ENCODE assay signal across 1 cellular context in the genomic region with DNA sequence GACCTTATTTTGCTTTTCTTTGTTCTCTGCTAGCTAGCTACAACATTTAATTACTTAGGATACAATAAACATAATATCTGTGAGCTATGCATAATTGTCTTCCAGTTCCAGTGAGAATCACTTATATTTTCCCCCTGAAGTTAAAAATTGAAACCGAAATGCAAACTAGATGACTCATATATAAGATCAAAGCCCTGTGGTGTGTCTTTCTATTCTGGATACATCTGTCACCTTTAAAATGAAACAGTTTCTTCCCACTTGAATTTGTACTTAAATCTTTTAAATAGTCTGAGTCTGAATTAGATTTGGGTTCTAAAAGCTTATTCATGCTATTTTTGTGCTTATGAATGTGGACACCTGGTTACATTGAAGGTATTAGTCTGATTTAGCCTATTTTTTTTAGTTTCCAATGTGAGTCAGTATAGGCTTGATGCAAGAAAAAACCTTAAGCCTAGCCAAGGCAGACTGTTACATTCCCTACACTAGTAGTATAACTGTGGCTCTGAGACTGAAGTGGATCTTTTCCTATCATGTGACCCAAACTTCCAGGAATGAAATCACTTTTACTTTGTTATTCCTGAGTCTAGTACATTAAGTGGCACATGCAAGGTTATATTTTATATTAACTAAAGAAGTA.
TF ChIP-seq lines count a peak whose summit lies in the region.

No MANE protein-coding gene starts in this region.

TF ChIP-seq in IMR-90, 13 proteins besides CTCF, POLR2A, EP300 and RAD21 (continued from another document):
- TF ChIP-seq, protein P1, sequence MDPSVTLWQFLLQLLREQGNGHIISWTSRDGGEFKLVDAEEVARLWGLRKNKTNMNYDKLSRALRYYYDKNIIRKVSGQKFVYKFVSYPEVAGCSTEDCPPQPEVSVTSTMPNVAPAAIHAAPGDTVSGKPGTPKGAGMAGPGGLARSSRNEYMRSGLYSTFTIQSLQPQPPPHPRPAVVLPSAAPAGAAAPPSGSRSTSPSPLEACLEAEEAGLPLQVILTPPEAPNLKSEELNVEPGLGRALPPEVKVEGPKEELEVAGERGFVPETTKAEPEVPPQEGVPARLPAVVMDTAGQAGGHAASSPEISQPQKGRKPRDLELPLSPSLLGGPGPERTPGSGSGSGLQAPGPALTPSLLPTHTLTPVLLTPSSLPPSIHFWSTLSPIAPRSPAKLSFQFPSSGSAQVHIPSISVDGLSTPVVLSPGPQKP (IDR thresholded peaks at IDR 0.05; ENCODE audit: borderline replicate concordance, low read depth, low read length) = no peak
- TF ChIP-seq CEBPB (IDR thresholded peaks at IDR 0.05; ENCODE audit: low read depth, low read length) (no peak), CHD1 (IDR thresholded peaks at IDR 0.05; ENCODE audit: low read depth, low read length) (no peak), MXI1 (IDR thresholded peaks at IDR 0.05; ENCODE audit: borderline replicate concordance, low read depth, low read length) (no peak), FOS (IDR thresholded peaks at IDR 0.05; ENCODE audit: low read depth, low read length) (no peak)
- TF ChIP-seq, protein P2, sequence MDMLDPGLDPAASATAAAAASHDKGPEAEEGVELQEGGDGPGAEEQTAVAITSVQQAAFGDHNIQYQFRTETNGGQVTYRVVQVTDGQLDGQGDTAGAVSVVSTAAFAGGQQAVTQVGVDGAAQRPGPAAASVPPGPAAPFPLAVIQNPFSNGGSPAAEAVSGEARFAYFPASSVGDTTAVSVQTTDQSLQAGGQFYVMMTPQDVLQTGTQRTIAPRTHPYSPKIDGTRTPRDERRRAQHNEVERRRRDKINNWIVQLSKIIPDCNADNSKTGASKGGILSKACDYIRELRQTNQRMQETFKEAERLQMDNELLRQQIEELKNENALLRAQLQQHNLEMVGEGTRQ (IDR thresholded peaks at IDR 0.05; ENCODE audit: low read depth, low read length) = no peak
